Comparison of ENCODE assay signal across 1 cellular context in genomic region chr3:33803252-33803651, GRCh38.
TF ChIP-seq lines count a peak whose summit lies in the region.

No MANE protein-coding gene starts in this region.

TF ChIP-seq in HepG2, 621 proteins besides CTCF, POLR2A, EP300 and RAD21:
- TF ChIP-seq ZNF350 (CRISPR knock-in tag; IDR thresholded peaks at IDR 0.05; ENCODE audit: borderline replicate concordance, low read depth) (no peak), SAFB2 (CRISPR knock-in tag; IDR thresholded peaks at IDR 0.05; ENCODE audit: borderline replicate concordance, low read depth) (no peak), LCORL (IDR thresholded peaks at IDR 0.05) (no peak), LCORL (CRISPR knock-in tag; IDR thresholded peaks at IDR 0.05) (no peak), ZFP36 (IDR thresholded peaks at IDR 0.05; ENCODE audit: borderline replicate concordance, low read depth, low read length, partially characterized antibody) (no peak), PHF5A (CRISPR knock-in tag; IDR thresholded peaks at IDR 0.05; ENCODE audit: low read depth, unreplicated experiment) (no peak), MYPOP (CRISPR knock-in tag; IDR thresholded peaks at IDR 0.05) (no peak), ZNF550 (CRISPR knock-in tag; IDR thresholded peaks at IDR 0.05; ENCODE audit: borderline replicate concordance) (no peak), ZNF878 (CRISPR knock-in tag; IDR thresholded peaks at IDR 0.05) (no peak), BORCS8-MEF2B (CRISPR knock-in tag; IDR thresholded peaks at IDR 0.05) (no peak), ZNF232 (CRISPR knock-in tag; IDR thresholded peaks at IDR 0.05; ENCODE audit: borderline replicate concordance) (no peak), ZBTB49 (CRISPR knock-in tag; IDR thresholded peaks at IDR 0.05; ENCODE audit: borderline replicate concordance) (no peak), HDAC2 (CRISPR knock-in tag; IDR thresholded peaks at IDR 0.05) (no peak)
